8 cellular contexts compared by ENCODE assay signal in genomic region chr19:48169585-48169973, GRCh38. TPM values are rescaled to one million over a fixed set of nuclear protein-coding genes. Genes with fewer than 3 reads are reported as not detected.
A peak's percentile ranks its signal among the peaks of the same experiment; 100 is the strongest.
DNase-seq lines count a peak whose midpoint lies in the region; ATAC-seq and TF ChIP-seq lines count a peak whose summit lies in the region.

No MANE protein-coding gene starts in this region.

- CTCF ChIA-PET in OCI-LY7 (lab: Charles Lee; ENCODE audit: unreplicated experiment): no interaction called here

- no peaks in the 10 kb centered on the region for H3K9me2 ChIP-seq in OCI-LY7 (ENCODE audit: insufficient read depth, low read length)

- ATAC-seq in activated T-cell treated with anti-CD3 and anti-CD28 coated beads, Interleukin-2, amount 50 U/mL, for 4 hours: peak; percentile 33 to 42
- peak; percentile 11 to 33 for ATAC-seq in naive thymus-derived CD8-positive, alpha-beta T cell
- ATAC-seq in stimulated activated naive B cell treated with anti-CD40 and anti-IgM and Interleukin-4, amounts not matched to agents 10 μg/mL and 1 μg/mL and 100 μg/mL, for 72 hours (replicated peaks): peak; percentile 17 to 35

- peak overlapping the region; percentile 96 for H3K4me2 ChIP-seq in OCI-LY7 (ENCODE audit: low read length)

- 9% methylated on average over 12 of the region's 16 CpGs for WGBS in esophagus muscularis mucosa

- H3K27ac Mint-ChIP-seq in naive thymus-derived CD8-positive, alpha-beta T cell: peak overlapping the region; percentile 91 to 99 (median 98)
- peak overlapping the region; percentile 99 for H3K27ac Mint-ChIP-seq in stimulated activated naive B cell treated with anti-CD40 and anti-IgM and Interleukin-4, amounts not matched to agents 10 μg/mL and 1 μg/mL and 100 μg/mL, for 72 hours

- peaks cover 68% of the 10 kb centered on the region for H3K79me2 ChIP-seq in OCI-LY7 (ENCODE audit: insufficient read depth, low read depth, low read length)

- H3K27ac ChIP-seq in OCI-LY7 (ENCODE audit: low read depth, low read length, poor library complexity, severe bottlenecking) (peak overlapping the region; percentile 85), esophagus muscularis mucosa (replicated peaks in 1 of 4) (peak overlapping the region; percentile 87 to 94 (median 92))

- H3K4me1 ChIP-seq in OCI-LY7 (ENCODE audit: insufficient read depth, low read length, poor library complexity, severe bottlenecking) (peaks cover 30% of the 10 kb centered on the region), esophagus muscularis mucosa (peaks cover 15 to 25% (median 23%) of the 10 kb centered on the region in 4 donors)

- H4K20me1 ChIP-seq in OCI-LY7 (ENCODE audit: insufficient read depth, low read length): peaks cover 13% of the 10 kb centered on the region

- peak overlapping the region; percentile 92 for H3K4me3 Mint-ChIP-seq in activated T-cell treated with anti-CD3 and anti-CD28 coated beads, Interleukin-2, amount 50 U/mL, for 4 hours
- peak overlapping the region; percentile 86 to 99 (median 97) for H3K4me3 Mint-ChIP-seq in naive thymus-derived CD8-positive, alpha-beta T cell
- peak overlapping the region; percentile 88 to 96 for H3K4me3 Mint-ChIP-seq in stimulated activated naive B cell treated with anti-CD40 and anti-IgM and Interleukin-4, amounts not matched to agents 10 μg/mL and 1 μg/mL and 100 μg/mL, for 72 hours

- POLR2A ChIA-PET in OCI-LY7 (lab: Charles Lee): interaction anchor here (0.5 to 1.0 kb wide), 7 partner anchors 34 to 1303 kb away, joined by 3 to 8 read pairs (median 4); partner anchors contain the start of gene PLA2G4C
- POLR2A ChIA-PET in naive thymus-derived CD8-positive, alpha-beta T cell (lab: Charles Lee): interaction anchor here (0.5 to 2.8 kb wide), 5 partner anchors 14 to 92 kb away, joined by 3 to 9 read pairs (median 4); partner anchors contain the start of gene CARD8

- peaks cover 53% of the 10 kb centered on the region for H3K36me3 ChIP-seq in OCI-LY7 (ENCODE audit: insufficient read depth, low read length)
- peaks cover under 1 to 32% (median 22%) of the 10 kb centered on the region in 4 donors for H3K36me3 ChIP-seq in esophagus muscularis mucosa

- no peaks in the 10 kb centered on the region for H3K9me3 ChIP-seq in OCI-LY7 (ENCODE audit: low read length)
- H3K9me3 ChIP-seq in esophagus muscularis mucosa: no peaks in the 10 kb centered on the region

- intact Hi-C loops in OCI-LY7 (cut with micrococcal nuclease; ENCODE audit: unreplicated experiment): no loop called here
- intact Hi-C loops in esophagus muscularis mucosa (cut with DNase I): no loop called here

- H3K27me3 ChIP-seq in esophagus muscularis mucosa: no peaks in the 10 kb centered on the region

- no peaks in the 10 kb centered on the region for H3K9me3 Mint-ChIP-seq in activated T-cell treated with anti-CD3 and anti-CD28 coated beads, Interleukin-2, amount 50 U/mL, for 4 hours
- H3K9me3 Mint-ChIP-seq in naive thymus-derived CD8-positive, alpha-beta T cell: no peaks in the 10 kb centered on the region
- no peaks in the 10 kb centered on the region for H3K9me3 Mint-ChIP-seq in stimulated activated naive B cell treated with anti-CD40 and anti-IgM and Interleukin-4, amounts not matched to agents 10 μg/mL and 1 μg/mL and 100 μg/mL, for 72 hours

- no peak for TF ChIP-seq EP300 in esophagus muscularis mucosa (IDR thresholded peaks at IDR 0.05)

- peak overlapping the region; percentile 56; the same call in 1 of the 2 replicates for H2AFZ ChIP-seq in OCI-LY7 (ENCODE audit: low read length)

- TF ChIP-seq CTCF in OCI-LY7 (conservative IDR thresholded peaks at IDR 0.05; ENCODE audit: low read length) (no peak), esophagus muscularis mucosa (IDR thresholded peaks at IDR 0.05) (no peak)

- peaks cover 22% of the 10 kb centered on the region for H3K4me1 Mint-ChIP-seq in activated T-cell treated with anti-CD3 and anti-CD28 coated beads, Interleukin-2, amount 50 U/mL, for 4 hours (ENCODE audit: low read depth)
- peaks cover 15 to 39% (median 27%) of the 10 kb centered on the region in 4 donors for H3K4me1 Mint-ChIP-seq in naive thymus-derived CD8-positive, alpha-beta T cell
- H3K4me1 Mint-ChIP-seq in stimulated activated naive B cell treated with anti-CD40 and anti-IgM and Interleukin-4, amounts not matched to agents 10 μg/mL and 1 μg/mL and 100 μg/mL, for 72 hours: peaks cover 14 to 27% of the 10 kb centered on the region in 2 donors

- peak overlapping the region; percentile 98 for H3K4me3 ChIP-seq in OCI-LY7 (ENCODE audit: low read depth, low read length, poor library complexity, severe bottlenecking)
- peak overlapping the region; percentile 79 to 84 (median 82) for H3K4me3 ChIP-seq in esophagus muscularis mucosa

- BruUV-seq in OCI-LY7 (replicated peaks; lab: Mats Ljungman, UMichigan): no TSS peak

- no peak for TF ChIP-seq POLR2A in esophagus muscularis mucosa (IDR thresholded peaks at IDR 0.05; ENCODE audit: low read depth)

- DNase-seq in NCI-H524 (lab: John Stamatoyannopoulos, UW): peak; percentile 37 to 62
- DNase-seq in NCI-H524 treated with DMSO at 0.1 percent for 48 hours (lab: John Stamatoyannopoulos, UW): no peak
- peak in 70 of 76 experiments; percentile 19 to 97 (median 81) for DNase-seq in HUDEP-2 (lab: John Stamatoyannopoulos, UW; ENCODE audit: unreplicated experiment in 76 of 76)
- peak; percentile 84 for DNase-seq in OCI-LY7 (ENCODE audit: low spot score)
- DNase-seq in activated T-cell treated with anti-CD3 and anti-CD28 coated beads, Interleukin-2, amount 50 U/mL, for 4 hours: peak; percentile 95
- DNase-seq in esophagus muscularis mucosa (ENCODE audit: extremely low spot score): peak; percentile 92
- DNase-seq in naive thymus-derived CD8-positive, alpha-beta T cell: peak; percentile 83 to 97 (median 90)
- peak; percentile 68 for DNase-seq in stimulated activated naive B cell treated with anti-CD40 and anti-IgM and Interleukin-4, amounts not matched to agents 10 μg/mL and 1 μg/mL and 100 μg/mL, for 72 hours

- H3K36me3 Mint-ChIP-seq in activated T-cell treated with anti-CD3 and anti-CD28 coated beads, Interleukin-2, amount 50 U/mL, for 4 hours (ENCODE audit: insufficient read depth): peaks cover 9% of the 10 kb centered on the region
- peaks cover 0 to 28% (median 5%) of the 10 kb centered on the region in 3 donors for H3K36me3 Mint-ChIP-seq in naive thymus-derived CD8-positive, alpha-beta T cell
- peaks cover 13 to 27% of the 10 kb centered on the region in 2 donors for H3K36me3 Mint-ChIP-seq in stimulated activated naive B cell treated with anti-CD40 and anti-IgM and Interleukin-4, amounts not matched to agents 10 μg/mL and 1 μg/mL and 100 μg/mL, for 72 hours

- no peaks in the 10 kb centered on the region for H3K27me3 Mint-ChIP-seq in activated T-cell treated with anti-CD3 and anti-CD28 coated beads, Interleukin-2, amount 50 U/mL, for 4 hours (ENCODE audit: low read depth)
- H3K27me3 Mint-ChIP-seq in naive thymus-derived CD8-positive, alpha-beta T cell: no peaks in the 10 kb centered on the region
- H3K27me3 Mint-ChIP-seq in stimulated activated naive B cell treated with anti-CD40 and anti-IgM and Interleukin-4, amounts not matched to agents 10 μg/mL and 1 μg/mL and 100 μg/mL, for 72 hours: no peaks in the 10 kb centered on the region

RNA-seq across cellular contexts. Expression of gene LIG1, which starts 0.6 kb away (rescaled TPM):
- total RNA-seq in OCI-LY7 (2014; rRNA removed; shearing (Covaris generic)): 279 and 291 TPM in 2 replicates
- total RNA-seq in OCI-LY7 (2022): 172 and 219 TPM in 2 replicates
- total RNA-seq in activated T-cell treated with anti-CD3 and anti-CD28 coated beads, Interleukin-2, amount 50 U/mL, for 4 hours: 100 to 1,000 TPM in 2 of 3 donors, 10 to 100 TPM in 1; 77.5 to 103 (median 102) TPM
- 1 to 10 TPM; 4.2 to 7.3 (median 6.0) TPM for total RNA-seq in esophagus muscularis mucosa
- total RNA-seq in naive thymus-derived CD8-positive, alpha-beta T cell: 100 to 1,000 TPM; 129 to 131 TPM
- 10 to 100 TPM; 27.6 to 32.8 (median 28.8) TPM for polyA plus RNA-seq in naive thymus-derived CD8-positive, alpha-beta T cell

RNA-seq across cellular contexts. Expression of gene ZSWIM9, which starts 0.9 kb away (rescaled TPM):
- total RNA-seq in OCI-LY7 (2014; rRNA removed; shearing (Covaris generic)): 3.2 and 4.5 TPM in 2 replicates
- total RNA-seq in OCI-LY7 (2022): 10.5 and 12.0 TPM in 2 replicates
- total RNA-seq in activated T-cell treated with anti-CD3 and anti-CD28 coated beads, Interleukin-2, amount 50 U/mL, for 4 hours: 1 to 10 TPM; 6.0 to 6.7 (median 6.5) TPM
- 10 to 100 TPM in 2 of 4 donors, 1 to 10 TPM in 2; 4.0 to 15.2 (median 10.4) TPM for total RNA-seq in esophagus muscularis mucosa
- total RNA-seq in naive thymus-derived CD8-positive, alpha-beta T cell: 1 to 10 TPM; 8.9 to 9.4 TPM
- polyA plus RNA-seq in naive thymus-derived CD8-positive, alpha-beta T cell: 1 to 10 TPM in 1 of 3 donors, under 1 TPM in 2; 0.26 to 1.2 (median 0.91) TPM

RNA-seq across cellular contexts. Expression of gene PLA2G4C, which starts 59.0 kb away (rescaled TPM):
- 0.98 and 2.0 TPM in 2 replicates for total RNA-seq in OCI-LY7 (2014; rRNA removed; shearing (Covaris generic))
- total RNA-seq in OCI-LY7 (2022) (1.1 and 1.4 TPM in 2 replicates), esophagus muscularis mucosa (10 to 100 TPM in 2 of 4 donors, 1 to 10 TPM in 2; 5.3 to 15.1 (median 9.3) TPM)
- 10 to 100 TPM in 1 of 3 donors, 1 to 10 TPM in 2; 4.1 to 11.6 (median 4.2) TPM for total RNA-seq in activated T-cell treated with anti-CD3 and anti-CD28 coated beads, Interleukin-2, amount 50 U/mL, for 4 hours
- 1 to 10 TPM; 1.6 to 2.7 TPM for total RNA-seq in naive thymus-derived CD8-positive, alpha-beta T cell
- under 1 TPM in 2 of 3 donors, not detected in 1; 0.39 to 0.74 TPM for polyA plus RNA-seq in naive thymus-derived CD8-positive, alpha-beta T cell

Comparison
In these comparisons a context has a peak if more than half of its experiments do, and no peak if none do; other contexts are left out.
1. RNA of gene LIG1, which starts 0.6 kb away (total RNA-seq): 172 to 291 TPM in OCI-LY7, 129 to 131 TPM in naive thymus-derived CD8-positive, alpha-beta T cell and 77.5 to 103 TPM in activated T-cell treated with anti-CD3 and anti-CD28 coated beads, Interleukin-2, amount 50 U/mL, for 4 hours; 4.2 to 7.3 TPM in esophagus muscularis mucosa; every median in the first group is over 4 times any median in the second.
2. Peak in every context shown above with its lines, with median percentiles within 50 percentile points of each other: ATAC-seq and H3K4me3 Mint-ChIP-seq.